In genomic region chrX:47420967-47421366, GRCh38 we compare ENCODE assay signal across 15 cellular contexts.
DNase-seq lines count a peak whose midpoint lies in the region; ATAC-seq and TF ChIP-seq lines count a peak whose summit lies in the region.
"Had no signal": no experiment of that assay in that cellular context is flagged by ENCODE, and none has a peak within 500 bp of the region (broad histone marks: within the 10 kb centered on the region; RNA-seq: fewer than 3 reads in every experiment).

No MANE protein-coding gene starts in this region.

- no peak for ATAC-seq in HG02798 (IDR thresholded peaks at IDR 0.05; ENCODE audit: poor library complexity, unreplicated experiment)
- ATAC-seq: HepG2 had no signal

- TF ChIP-seq CTCF in coronary artery (IDR thresholded peaks at IDR 0.05), result no peak

- peak overlapping the region; percentile 21 for H3K9ac ChIP-seq in rectal smooth muscle tissue (ENCODE audit: low read length)
- H3K9ac ChIP-seq: GM23248 had no signal

- no peak overlapping the region for H3K27ac ChIP-seq in coronary artery
- no peak overlapping the region for H3K27ac ChIP-seq in rectal smooth muscle tissue (ENCODE audit: low read depth, low read length)
- H3K27ac ChIP-seq: 22Rv1, GM23248 had no signal

- DNase-seq in DMS53 (lab: John Stamatoyannopoulos, UW) (peak; percentile 43), DMS53 treated with DMSO at 0.1 percent for 48 hours (lab: John Stamatoyannopoulos, UW; ENCODE audit: unreplicated experiment) (no peak), coronary artery (ENCODE audit: low spot score) (peak; percentile 12), NCI-H82 (lab: John Stamatoyannopoulos, UW) (no peak), GOT3 (lab: John Stamatoyannopoulos, UW) (no peak)
- DNase-seq: C1 segment of cervical spinal cord; CD4-positive, alpha-beta T cell; DND-41; GDM1; Karpas-422 had no signal

- H3K27me3 ChIP-seq in rectal smooth muscle tissue (ENCODE audit: control insufficient read depth, insufficient read depth, low read length), result peaks cover 2% of the 10 kb centered on the region

- no peak overlapping the region for H3K4me3 ChIP-seq in coronary artery
- H3K4me3 ChIP-seq in rectal smooth muscle tissue (ENCODE audit: low read length), result no peak overlapping the region
- H3K4me3 ChIP-seq: GM23248 had no signal

- no peaks in the 10 kb centered on the region for H3K4me1 ChIP-seq in rectal smooth muscle tissue (ENCODE audit: control insufficient read depth, insufficient read depth, low read length)

- no peaks in the 10 kb centered on the region for H3K36me3 ChIP-seq in rectal smooth muscle tissue (ENCODE audit: control insufficient read depth, insufficient read depth, low read length)

Comparison
In these comparisons a context has a peak if more than half of its experiments do, and no peak if none do; other contexts are left out.
1. DNase-seq: peak in DMS53 (single experiment) and coronary artery (single experiment); none in DMS53 treated with DMSO at 0.1 percent for 48 hours (single experiment), NCI-H82 (single experiment) and GOT3 (single experiment).